In the genomic region with DNA sequence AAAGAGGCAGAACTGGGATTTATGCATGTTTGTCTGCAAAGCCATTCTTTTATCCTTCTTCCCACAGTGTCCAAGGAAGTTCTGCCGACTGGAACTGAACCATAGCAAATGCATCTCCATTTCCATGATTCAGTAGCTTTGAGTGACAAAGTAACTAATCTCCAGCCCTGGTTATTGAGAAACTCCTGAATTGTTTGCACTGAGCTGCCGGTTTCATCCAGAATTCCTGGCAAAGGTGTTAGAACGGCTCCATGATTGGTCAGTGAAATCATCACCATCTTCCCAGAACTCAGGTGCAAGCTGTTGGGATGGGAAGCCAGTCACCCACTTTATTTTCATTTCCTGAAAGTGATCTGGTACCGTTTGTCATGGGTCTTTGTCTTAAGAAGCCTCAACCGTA, we compare ENCODE assay signal across 20 cellular contexts. TPM values are rescaled to one million over a fixed set of nuclear protein-coding genes. Genes with fewer than 3 reads are reported as not detected.
"Had no signal": no experiment of that assay in that cellular context is flagged by ENCODE, and none has a peak within 500 bp of the region (broad histone marks: within the 10 kb centered on the region; RNA-seq: fewer than 3 reads in every experiment).

No MANE protein-coding gene starts in this region.

- H3K4me3 ChIP-seq: body of pancreas, colonic mucosa, esophagus muscularis mucosa, psoas muscle, sigmoid colon, testis had no signal

- DNase-seq: activated CD4-positive, alpha-beta T cell treated with anti-CD3 and anti-CD28 coated beads for 36 hours; activated CD8-positive, alpha-beta memory T cell treated with anti-CD3 and anti-CD28 coated beads, Interleukin-2, amount 50 U/mL, for 4 hours; activated CD8-positive, alpha-beta T cell treated with anti-CD3 and anti-CD28 coated beads, Interleukin-2, amount 10 ng/mL, durations not matched to agents 7 days and 5 days; activated gamma-delta T cell; activated T-cell treated with anti-CD3 and anti-CD28 coated beads, Interleukin-2, amount 50 U/mL, for 48 hours; amniotic stem cell; central memory CD4-positive, alpha-beta T cell; colonic mucosa; islet precursor cell; nephron progenitor cell; psoas muscle; sigmoid colon; stimulated activated CD4-positive, alpha-beta T cell treated with anti-CD3 and anti-CD28 coated beads, Interleukin-1b, Interleukin-23, amount 100 ng/mL, for 48 hours; stimulated activated naive CD8-positive, alpha-beta T cell treated with anti-CD3 and anti-CD28 coated beads, Interleukin-15, amount 100 ng/mL, for 72 hours; testis; WERI-Rb-1 had no signal

- H3K36me3 ChIP-seq: colonic mucosa, esophagus muscularis mucosa, sigmoid colon, WERI-Rb-1 had no signal

- H3K9me3 ChIP-seq: body of pancreas, colonic mucosa, esophagus muscularis mucosa, psoas muscle, sigmoid colon, testis had no signal

- H3K27me3 ChIP-seq: body of pancreas, colonic mucosa, esophagus muscularis mucosa, sigmoid colon, testis had no signal

- H3K4me1 ChIP-seq: body of pancreas, colonic mucosa, esophagus muscularis mucosa, psoas muscle, sigmoid colon, testis had no signal

- H3K27ac ChIP-seq: body of pancreas, colonic mucosa, esophagus muscularis mucosa, psoas muscle, sigmoid colon, testis, WERI-Rb-1 had no signal

- ATAC-seq: activated CD4-positive, alpha-beta T cell treated with anti-CD3 and anti-CD28 coated beads for 36 hours; activated CD8-positive, alpha-beta T cell treated with anti-CD3 and anti-CD28 coated beads, Interleukin-2, amount 10 ng/mL, durations not matched to agents 7 days and 5 days; activated naive CD4-positive, alpha-beta T cell treated with anti-CD3 and anti-CD28 coated beads, Interleukin-2, amount 50 U/mL, for 72 hours; body of pancreas; psoas muscle; stimulated activated naive CD8-positive, alpha-beta T cell treated with anti-CD3 and anti-CD28 coated beads, Interleukin-15, amount 100 ng/mL, for 72 hours had no signal

RNA-seq across cellular contexts. Expression of a gene that starts 47.0 kb away (rescaled TPM):
- total RNA-seq: activated CD4-positive, alpha-beta T cell treated with anti-CD3 and anti-CD28 coated beads for 36 hours; activated CD8-positive, alpha-beta T cell treated with anti-CD3 and anti-CD28 coated beads, Interleukin-2, amount 10 ng/mL, durations not matched to agents 7 days and 5 days; activated naive CD4-positive, alpha-beta T cell treated with anti-CD3 and anti-CD28 coated beads, Interleukin-2, amount 50 U/mL, for 72 hours; sigmoid colon; T-helper 1 cell treated with Interleukin-12 subunit alpha and Interleukin-12 subunit beta and Interleukin-4 antibody, amounts not matched to agents 30 ng/mL and 1 ng/mL, for 36 hours had no signal
